Comparison of ENCODE assay signal across 12 cellular contexts in the genomic region with DNA sequence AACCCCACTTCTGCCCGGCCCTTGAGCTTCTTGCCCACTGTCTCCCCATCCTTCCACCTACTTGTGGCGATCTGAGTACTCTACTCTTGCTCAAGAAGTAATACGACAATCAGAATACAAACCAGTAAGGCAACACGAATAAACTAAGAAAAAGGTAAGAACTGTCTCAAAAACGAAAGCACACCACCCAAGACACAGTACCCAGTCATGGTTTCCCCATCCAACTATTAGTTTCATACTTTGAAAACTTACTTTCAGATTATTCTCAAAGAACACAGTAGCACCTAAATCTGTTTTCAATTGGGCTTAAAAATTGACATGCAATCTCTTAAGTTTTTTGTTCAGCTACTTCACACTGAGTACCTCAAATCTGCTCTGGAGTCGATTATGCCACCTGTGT. TPM values are rescaled to one million over a fixed set of nuclear protein-coding genes. Genes with fewer than 3 reads are reported as not detected.
DNase-seq lines count a peak whose midpoint lies in the region; ATAC-seq, FAIRE-seq and TF ChIP-seq lines count a peak whose summit lies in the region.
"Had no signal": no experiment of that assay in that cellular context is flagged by ENCODE, and none has a peak within 500 bp of the region (broad histone marks: within the 10 kb centered on the region; RNA-seq: fewer than 3 reads in every experiment).

No MANE protein-coding gene starts in this region.

- no peak overlapping the region for H3K4me3 ChIP-seq in pancreas

- H3K9me3 ChIP-seq in pancreas, result no peaks in the 10 kb centered on the region

- peak overlapping the region; percentile 70 for H3K27ac Mint-ChIP-seq in T-helper 2 cell treated with Interferon-gamma antibody and Interleukin-4, amounts not matched to agents 5 μg/mL and 100 μg/mL, for 36 hours
- peak overlapping the region; percentile 5 for H3K27ac Mint-ChIP-seq in activated naive CD8-positive, alpha-beta T cell treated with anti-CD3 and anti-CD28 coated beads, Interleukin-2, amount 10 ng/mL, durations not matched to agents 7 days and 5 days

- POLR2A ChIA-PET in activated naive CD8-positive, alpha-beta T cell treated with anti-CD3 and anti-CD28 coated beads, Interleukin-2, amount 10 ng/mL, durations not matched to agents 7 days and 5 days (lab: Charles Lee), result no interaction called here

- H3K4me1 ChIP-seq in pancreas, result peaks cover 14 to 24% (median 21%) of the 10 kb centered on the region in 3 donors

- no peaks in the 10 kb centered on the region for H3K27me3 Mint-ChIP-seq in T-helper 2 cell treated with Interferon-gamma antibody and Interleukin-4, amounts not matched to agents 5 μg/mL and 100 μg/mL, for 36 hours (ENCODE audit: low read depth)
- H3K27me3 Mint-ChIP-seq in activated naive CD8-positive, alpha-beta T cell treated with anti-CD3 and anti-CD28 coated beads, Interleukin-2, amount 10 ng/mL, durations not matched to agents 7 days and 5 days, result no peaks in the 10 kb centered on the region

- DNase-seq in T-helper 2 cell treated with Interferon-gamma antibody and Interleukin-4, amounts not matched to agents 5 μg/mL and 100 μg/mL, for 36 hours (ENCODE audit: low spot score), result no peak
- DNase-seq in T-helper 2 cell (no peak), pancreas (no peak), SKM-1 treated with dmso at 0.1 percent for 144 hours (lab: John Stamatoyannopoulos, UW; ENCODE audit: unreplicated experiment) (no peak), NCI-H1694 (lab: John Stamatoyannopoulos, UW) (no peak), NCI-H226 (no peak)
- no peak for DNase-seq in activated naive CD8-positive, alpha-beta T cell treated with anti-CD3 and anti-CD28 coated beads, Interleukin-2, amount 10 ng/mL, durations not matched to agents 7 days and 5 days
- DNase-seq: 8988T; activated CD8-positive, alpha-beta memory T cell treated with anti-CD3 and anti-CD28 coated beads, Interleukin-2, amount 50 U/mL, for 4 hours; H9; SIG-M5 had no signal

- peaks cover 13% of the 10 kb centered on the region for H3K4me1 Mint-ChIP-seq in T-helper 2 cell treated with Interferon-gamma antibody and Interleukin-4, amounts not matched to agents 5 μg/mL and 100 μg/mL, for 36 hours (ENCODE audit: low read depth)
- H3K4me1 Mint-ChIP-seq in activated naive CD8-positive, alpha-beta T cell treated with anti-CD3 and anti-CD28 coated beads, Interleukin-2, amount 10 ng/mL, durations not matched to agents 7 days and 5 days, result peaks cover 4% of the 10 kb centered on the region
- H3K4me1 Mint-ChIP-seq: H9 had no signal

- peaks cover 0 to 36% (median 7%) of the 10 kb centered on the region in 3 donors for H3K36me3 ChIP-seq in pancreas

- no peak for TF ChIP-seq CTCF in pancreas (IDR thresholded peaks at IDR 0.05)

- no peaks in the 10 kb centered on the region for H3K27me3 ChIP-seq in pancreas

- peaks cover 51% of the 10 kb centered on the region for H3K36me3 Mint-ChIP-seq in T-helper 2 cell treated with Interferon-gamma antibody and Interleukin-4, amounts not matched to agents 5 μg/mL and 100 μg/mL, for 36 hours (ENCODE audit: low read depth)
- peaks cover 13% of the 10 kb centered on the region for H3K36me3 Mint-ChIP-seq in activated naive CD8-positive, alpha-beta T cell treated with anti-CD3 and anti-CD28 coated beads, Interleukin-2, amount 10 ng/mL, durations not matched to agents 7 days and 5 days

- H3K4me3 Mint-ChIP-seq in T-helper 2 cell treated with Interferon-gamma antibody and Interleukin-4, amounts not matched to agents 5 μg/mL and 100 μg/mL, for 36 hours, result no peak overlapping the region
- H3K4me3 Mint-ChIP-seq in activated naive CD8-positive, alpha-beta T cell treated with anti-CD3 and anti-CD28 coated beads, Interleukin-2, amount 10 ng/mL, durations not matched to agents 7 days and 5 days, result no peak overlapping the region
- H3K4me3 Mint-ChIP-seq: H9 had no signal

- no peaks in the 10 kb centered on the region for H3K9me3 Mint-ChIP-seq in T-helper 2 cell treated with Interferon-gamma antibody and Interleukin-4, amounts not matched to agents 5 μg/mL and 100 μg/mL, for 36 hours
- H3K9me3 Mint-ChIP-seq in activated naive CD8-positive, alpha-beta T cell treated with anti-CD3 and anti-CD28 coated beads, Interleukin-2, amount 10 ng/mL, durations not matched to agents 7 days and 5 days, result no peaks in the 10 kb centered on the region
- H3K9me3 Mint-ChIP-seq: H9 had no signal

- WGBS in pancreas, 2 donors, result 80 to 83% methylated on average over 6 of the region's 6 CpGs

- intact Hi-C loops in pancreas (cut with DNase I), result no loop called here

- peak overlapping the region in 3 of 4 donors; percentile 42 to 78 (median 61) for H3K27ac ChIP-seq in pancreas

- ATAC-seq in GM21619 (IDR thresholded peaks at IDR 0.05; ENCODE audit: unreplicated experiment) (peak; percentile 51), pancreas (no peak)
- no peak for ATAC-seq in activated naive CD8-positive, alpha-beta T cell treated with anti-CD3 and anti-CD28 coated beads, Interleukin-2, amount 10 ng/mL, durations not matched to agents 7 days and 5 days (ENCODE audit: low read depth)

- no peak for FAIRE-seq in pancreas (lab: Jason Lieb, UNC)

RNA-seq across cellular contexts. Expression of a gene that starts 13.9 kb away (rescaled TPM):
- total RNA-seq in activated naive CD8-positive, alpha-beta T cell treated with anti-CD3 and anti-CD28 coated beads, Interleukin-2, amount 10 ng/mL, durations not matched to agents 7 days and 5 days, result 10 to 100 TPM; 33.4 to 34.2 TPM
- 1 to 10 TPM in 2 of 6 donors, under 1 TPM in 4; 0.37 to 1.6 (median 0.71) TPM for total RNA-seq in pancreas
- polyA plus RNA-seq in pancreas, result 1 to 10 TPM in 1 of 2 donors, under 1 TPM in 1; 0.76 to 1.9 TPM

Comparison
In these comparisons a context has a peak if more than half of its experiments do, and no peak if none do; other contexts are left out.
1. RNA of a gene that starts 13.9 kb away (total RNA-seq): 33.4 to 34.2 TPM in activated naive CD8-positive, alpha-beta T cell treated with anti-CD3 and anti-CD28 coated beads, Interleukin-2, amount 10 ng/mL, durations not matched to agents 7 days and 5 days; 0.37 to 1.6 TPM in pancreas; every median in the first group is over 10 times any median in the second.